In the genomic region with DNA sequence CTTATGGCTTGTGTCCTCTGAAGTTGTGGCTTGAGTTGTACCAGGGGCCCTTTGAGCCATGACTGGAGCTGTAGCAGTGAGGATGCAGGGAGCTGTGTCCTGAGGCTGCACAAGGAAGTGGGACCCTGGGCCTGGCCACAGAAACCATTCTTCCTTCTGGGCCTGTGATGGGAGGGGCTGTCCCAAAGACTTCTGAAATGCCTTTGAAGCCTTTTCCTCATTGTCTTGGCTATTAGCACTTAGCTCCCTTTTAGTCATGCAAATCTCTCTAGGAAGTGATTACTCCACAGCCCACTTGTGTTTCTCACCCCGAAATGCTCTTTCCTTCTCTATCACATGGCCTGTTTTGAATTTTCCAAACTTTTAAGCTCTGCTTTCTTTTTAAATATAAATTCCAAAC, we compare ENCODE assay signal across 12 cellular contexts.
DNase-seq lines count a peak whose midpoint lies in the region; TF ChIP-seq lines count a peak whose summit lies in the region.
"Had no signal": no experiment of that assay in that cellular context is flagged by ENCODE, and none has a peak within 500 bp of the region (broad histone marks: within the 10 kb centered on the region; RNA-seq: fewer than 3 reads in every experiment).

No MANE protein-coding gene starts in this region.

- no peak overlapping the region for H2AFZ ChIP-seq in H9 (ENCODE audit: low read length)

- peaks cover 6 to 11% of the 10 kb centered on the region in 2 experiments for H3K4me1 Mint-ChIP-seq in H9
- peaks cover 5% of the 10 kb centered on the region for H3K4me1 Mint-ChIP-seq in activated CD4-positive, alpha-beta T cell treated with anti-CD3 and anti-CD28 coated beads, Interleukin-2, amount 10 ng/mL, durations not matched to agents 7 days and 5 days

- H3K27me3 ChIP-seq in H9 (ENCODE audit: insufficient read depth, low read length) (no peaks in the 10 kb centered on the region), mesendoderm (ENCODE audit: insufficient read depth, low read length, poor library complexity) (no peaks in the 10 kb centered on the region)

- H3K27ac ChIP-seq in H9 (ENCODE audit: insufficient read length, low read depth, low read length) (no peak overlapping the region), mesendoderm (ENCODE audit: low read depth, low read length) (no peak overlapping the region)

- no peak for TF ChIP-seq CTCF in H9 (conservative IDR thresholded peaks at IDR 0.05)

- H3K4me1 ChIP-seq in H9 (ENCODE audit: insufficient read depth, low read length) (no peaks in the 10 kb centered on the region; the same call in 1 of the 2 replicates), mesendoderm (ENCODE audit: control insufficient read depth, low read depth, low read length) (no peaks in the 10 kb centered on the region)

- no peak overlapping the region for H2BK5ac ChIP-seq in H9 (ENCODE audit: insufficient read length, low read length)
- H2BK5ac ChIP-seq in mesendoderm (ENCODE audit: low read length), result no peak overlapping the region

- POLR2A ChIA-PET in activated CD4-positive, alpha-beta T cell treated with anti-CD3 and anti-CD28 coated beads, Interleukin-2, amount 10 ng/mL, durations not matched to agents 7 days and 5 days (lab: Charles Lee), result no interaction called here

- H3K9ac ChIP-seq in H9 (ENCODE audit: extremely low read depth, insufficient read length, low read length), result no peak overlapping the region
- H3K9ac ChIP-seq in mesendoderm (ENCODE audit: low read length), result no peak overlapping the region

- H3K18ac ChIP-seq in H9 (ENCODE audit: insufficient read length, low read depth, low read length) (no peak overlapping the region), mesendoderm (ENCODE audit: low read length) (no peak overlapping the region)

- H3K4ac ChIP-seq in H9 (ENCODE audit: low read depth, low read length) (no peak overlapping the region), mesendoderm (ENCODE audit: low read depth, low read length) (no peak overlapping the region)

- no peak overlapping the region for H3K23ac ChIP-seq in H9 (ENCODE audit: insufficient read length, low read depth, low read length)
- no peak overlapping the region for H3K23ac ChIP-seq in mesendoderm (ENCODE audit: low read length)

- H3K4me2 ChIP-seq in H9 (ENCODE audit: insufficient read depth, insufficient read length, low read length), result no peak overlapping the region
- H3K4me2 ChIP-seq in mesendoderm (ENCODE audit: low read length), result no peak overlapping the region

- H3K4me3 ChIP-seq in mesendoderm (ENCODE audit: low read length), result no peak overlapping the region

- H4K91ac ChIP-seq in H9 (ENCODE audit: insufficient read length, low read depth, low read length), result no peak overlapping the region

- H4K20me1 ChIP-seq in H9 (ENCODE audit: control insufficient read depth, insufficient read depth, insufficient read length), result no peaks in the 10 kb centered on the region

- H3K79me2 ChIP-seq in H9 (ENCODE audit: insufficient read depth, low read length) (no peaks in the 10 kb centered on the region), mesendoderm (ENCODE audit: control insufficient read depth, insufficient read depth, low read length) (no peaks in the 10 kb centered on the region)

- H4K8ac ChIP-seq in H9 (replicated peaks; ENCODE audit: insufficient read length, low read depth, low read length) (no peak overlapping the region), mesendoderm (ENCODE audit: low read depth, low read length) (no peak overlapping the region)

- H2BK120ac ChIP-seq in H9 (ENCODE audit: low read depth, low read length, poor library complexity, severe bottlenecking) (no peak overlapping the region), mesendoderm (ENCODE audit: low read depth, low read length) (no peak overlapping the region)

- peaks cover 16 to 25% (median 20%) of the 10 kb centered on the region in 3 experiments for H3K36me3 Mint-ChIP-seq in H9 (ENCODE audit: insufficient read depth in 1 of 3, low read depth in 3 of 3)
- H3K36me3 Mint-ChIP-seq in activated CD4-positive, alpha-beta T cell treated with anti-CD3 and anti-CD28 coated beads, Interleukin-2, amount 10 ng/mL, durations not matched to agents 7 days and 5 days (ENCODE audit: low read depth), result no peaks in the 10 kb centered on the region

- H3K23me2 ChIP-seq in H9 (ENCODE audit: insufficient read length, low read depth, low read length, poor library complexity, severe bottlenecking), result no peaks in the 10 kb centered on the region

- CTCF ChIA-PET in activated CD4-positive, alpha-beta T cell treated with anti-CD3 and anti-CD28 coated beads, Interleukin-2, amount 10 ng/mL, durations not matched to agents 7 days and 5 days (lab: Charles Lee), result no interaction called here

- H3K9me3 ChIP-seq in H9 (ENCODE audit: control insufficient read depth, low read depth, low read length), result peaks cover 13% of the 10 kb centered on the region

- no peaks in the 10 kb centered on the region for H3K36me3 ChIP-seq in mesendoderm (ENCODE audit: control insufficient read depth, insufficient read depth, low read length)

- no peak overlapping the region for H3T11ph ChIP-seq in H9 (ENCODE audit: low read length)

- peaks cover 4 to 30% of the 10 kb centered on the region in 2 experiments for H3K9me3 Mint-ChIP-seq in H9
- H3K9me3 Mint-ChIP-seq in activated CD4-positive, alpha-beta T cell treated with anti-CD3 and anti-CD28 coated beads, Interleukin-2, amount 10 ng/mL, durations not matched to agents 7 days and 5 days, result peaks cover 18% of the 10 kb centered on the region

- H4K5ac ChIP-seq in H9 (ENCODE audit: insufficient read length, low read depth, low read length), result no peak overlapping the region
- H4K5ac ChIP-seq in mesendoderm (ENCODE audit: low read length), result no peak overlapping the region

- WGBS in H9 (ENCODE audit: extremely low coverage, insufficient read length, low lambda C conversion rate), result no CpG with 5 or more reads among the region's 1 CpG
- WGBS in mesendoderm (ENCODE audit: extremely low coverage, insufficient coverage, low lambda C conversion rate), result no CpG with 5 or more reads among the region's 1 CpG

- H2BK20ac ChIP-seq in H9 (ENCODE audit: low read depth, low read length, poor library complexity, severe bottlenecking), result no peak overlapping the region

- peak; percentile 49 for DNase-seq in H9
- DNase-seq in MV-4-11 (lab: John Stamatoyannopoulos, UW), result peak; percentile 75
- DNase-seq in UCSD-AML1 (lab: John Stamatoyannopoulos, UW; ENCODE audit: unreplicated experiment), result peak; percentile 28
- peak; percentile 11 for DNase-seq in mesendoderm
- no peak for DNase-seq in activated CD4-positive, alpha-beta T cell treated with anti-CD3 and anti-CD28 coated beads, Interleukin-2, amount 10 ng/mL, durations not matched to agents 7 days and 5 days
- DNase-seq in activated CD4-positive, CD25-positive, alpha-beta regulatory T cell (lab: John Stamatoyannopoulos, UW), result no peak
- DNase-seq in DMS 273 (lab: John Stamatoyannopoulos, UW; ENCODE audit: unreplicated experiment), result no peak
- DNase-seq: C1 segment of cervical spinal cord; CD4-positive, alpha-beta memory T cell; DMS153; DND-41 had no signal

- H2AK5ac ChIP-seq in H9 (ENCODE audit: insufficient read length, low read length), result no peak overlapping the region
- H2AK5ac ChIP-seq in mesendoderm (ENCODE audit: low read length), result no peak overlapping the region

- H2BK12ac ChIP-seq in H9 (ENCODE audit: insufficient read length, low read depth, low read length), result no peak overlapping the region

- no peak overlapping the region for H3K56ac ChIP-seq in H9 (ENCODE audit: insufficient read length, low read depth, low read length)
- no peak overlapping the region for H3K56ac ChIP-seq in mesendoderm (ENCODE audit: low read length)

- no peak overlapping the region for H3K4me3 Mint-ChIP-seq in H9
- no peak overlapping the region for H3K4me3 Mint-ChIP-seq in activated CD4-positive, alpha-beta T cell treated with anti-CD3 and anti-CD28 coated beads, Interleukin-2, amount 10 ng/mL, durations not matched to agents 7 days and 5 days
- H3K4me3 Mint-ChIP-seq: B cell; CD4-positive, alpha-beta memory T cell had no signal

- H3K79me1 ChIP-seq in H9 (ENCODE audit: insufficient read depth, low read depth, low read length, poor library complexity, severe bottlenecking) (no peaks in the 10 kb centered on the region), mesendoderm (ENCODE audit: low read length) (no peaks in the 10 kb centered on the region)

- H2BK15ac ChIP-seq in H9 (ENCODE audit: low read depth, low read length) (no peak overlapping the region), mesendoderm (replicated peaks; ENCODE audit: low read depth) (no peak overlapping the region)

- no peak overlapping the region for H3K14ac ChIP-seq in H9 (ENCODE audit: insufficient read depth, low read length)

- no peak overlapping the region for H3K27ac Mint-ChIP-seq in H9
- H3K27ac Mint-ChIP-seq in activated CD4-positive, alpha-beta T cell treated with anti-CD3 and anti-CD28 coated beads, Interleukin-2, amount 10 ng/mL, durations not matched to agents 7 days and 5 days, result no peak overlapping the region
- H3K27ac Mint-ChIP-seq: B cell; CD4-positive, alpha-beta memory T cell had no signal

- H3K27me3 Mint-ChIP-seq in H9 (ENCODE audit: low read depth), result peaks cover 20% of the 10 kb centered on the region
- no peaks in the 10 kb centered on the region for H3K27me3 Mint-ChIP-seq in activated CD4-positive, alpha-beta T cell treated with anti-CD3 and anti-CD28 coated beads, Interleukin-2, amount 10 ng/mL, durations not matched to agents 7 days and 5 days

Comparison
In these comparisons a context has a peak if more than half of its experiments do, and no peak if none do; other contexts are left out.
1. DNase-seq: peak in H9 (single experiment), MV-4-11 (single experiment), UCSD-AML1 (single experiment) and mesendoderm (single experiment); none in activated CD4-positive, alpha-beta T cell treated with anti-CD3 and anti-CD28 coated beads, Interleukin-2, amount 10 ng/mL, durations not matched to agents 7 days and 5 days (single experiment), activated CD4-positive, CD25-positive, alpha-beta regulatory T cell (0 of 4) and DMS 273 (single experiment).